1 cellular context compared by ENCODE assay signal in the genomic region with DNA sequence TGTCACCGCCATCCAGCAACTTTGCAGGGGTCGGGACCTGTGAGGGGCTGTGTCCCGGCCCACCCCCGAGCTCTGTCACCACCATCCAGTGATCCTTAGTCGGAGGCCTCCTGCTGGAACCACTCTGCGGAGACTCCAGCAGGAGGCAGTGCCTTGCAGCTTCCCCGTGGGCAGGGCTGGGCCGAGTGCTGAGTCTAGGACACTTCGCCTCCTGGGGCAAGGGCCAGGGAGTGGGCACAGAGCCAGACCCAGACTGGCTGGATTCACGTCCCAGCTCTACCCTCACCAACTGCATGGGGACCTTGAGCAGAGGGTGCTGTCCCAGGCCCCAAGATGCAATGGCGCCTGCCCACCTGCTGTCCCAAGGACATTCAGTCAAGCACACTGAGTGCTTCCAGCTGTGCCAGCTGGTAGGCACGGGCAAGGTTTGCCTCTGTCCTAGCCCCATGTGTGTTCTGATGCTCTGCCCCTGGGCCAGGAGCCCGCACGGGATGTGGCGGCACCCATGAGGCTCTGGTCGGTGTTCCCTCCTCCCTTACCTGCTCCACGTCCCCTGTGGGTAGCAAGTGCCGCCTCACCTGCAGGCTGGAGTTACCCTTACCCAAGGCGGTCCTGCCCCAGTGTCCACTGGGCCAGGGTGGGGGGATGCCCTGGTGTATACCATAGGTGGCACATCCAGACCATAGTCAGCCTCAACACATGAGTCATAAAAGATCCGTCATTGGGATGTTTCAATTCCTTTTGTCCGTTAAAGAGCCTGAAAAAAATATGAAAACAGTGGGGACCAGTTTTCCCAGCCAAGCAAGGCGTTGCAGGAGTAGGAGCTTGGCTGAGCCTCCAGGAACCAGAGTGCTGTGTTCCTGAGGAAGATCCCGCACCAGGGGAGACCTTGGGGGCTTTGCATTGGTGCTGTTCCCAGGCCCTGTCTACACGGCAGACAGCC.
TF ChIP-seq lines count a peak whose summit lies in the region.

No MANE protein-coding gene starts in this region.

TF ChIP-seq in HepG2, 621 proteins besides CTCF, POLR2A, EP300 and RAD21:
- 0 out of 2 replicates have a peak, but pooled peaks have one; percentile 13 for TF ChIP-seq RBFOX2 (IDR thresholded peaks at IDR 0.05; ENCODE audit: low read depth, low read length)
- TF ChIP-seq, protein P1, sequence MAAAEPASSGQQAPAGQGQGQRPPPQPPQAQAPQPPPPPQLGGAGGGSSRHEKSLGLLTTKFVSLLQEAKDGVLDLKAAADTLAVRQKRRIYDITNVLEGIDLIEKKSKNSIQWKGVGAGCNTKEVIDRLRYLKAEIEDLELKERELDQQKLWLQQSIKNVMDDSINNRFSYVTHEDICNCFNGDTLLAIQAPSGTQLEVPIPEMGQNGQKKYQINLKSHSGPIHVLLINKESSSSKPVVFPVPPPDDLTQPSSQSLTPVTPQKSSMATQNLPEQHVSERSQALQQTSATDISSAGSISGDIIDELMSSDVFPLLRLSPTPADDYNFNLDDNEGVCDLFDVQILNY (CRISPR knock-in tag; conservative IDR thresholded peaks at IDR 0.05) = no peak
